13 cellular contexts compared by ENCODE assay signal in genomic region chr2:41610501-41611242, GRCh38.
DNase-seq lines count a peak whose midpoint lies in the region; ATAC-seq and TF ChIP-seq lines count a peak whose summit lies in the region.
"Had no signal": no experiment of that assay in that cellular context is flagged by ENCODE, and none has a peak within 500 bp of the region (broad histone marks: within the 10 kb centered on the region; RNA-seq: fewer than 3 reads in every experiment).

No MANE protein-coding gene starts in this region.

- H3K27ac Mint-ChIP-seq in activated naive CD4-positive, alpha-beta T cell treated with anti-CD3 and anti-CD28 coated beads, Interleukin-2, amount 10 ng/mL, durations not matched to agents 7 days and 5 days = no peak overlapping the region
- H3K27ac Mint-ChIP-seq: naive B cell had no signal

- WGBS in sigmoid colon, 2 donors = 51 to 53% methylated on average over 6 of the region's 6 CpGs

- H3K4me3 Mint-ChIP-seq in activated naive CD4-positive, alpha-beta T cell treated with anti-CD3 and anti-CD28 coated beads, Interleukin-2, amount 10 ng/mL, durations not matched to agents 7 days and 5 days = no peak overlapping the region

- H3K36me3 ChIP-seq in BJ (ENCODE audit: control insufficient read depth, insufficient read depth, low read length) = no peaks in the 10 kb centered on the region
- no peaks in the 10 kb centered on the region for H3K36me3 ChIP-seq in sigmoid colon

- intact Hi-C loops in sigmoid colon (cut with DNase I) = no loop called here

- no peaks in the 10 kb centered on the region for H3K9me3 Mint-ChIP-seq in activated naive CD4-positive, alpha-beta T cell treated with anti-CD3 and anti-CD28 coated beads, Interleukin-2, amount 10 ng/mL, durations not matched to agents 7 days and 5 days
- H3K9me3 Mint-ChIP-seq: naive B cell had no signal

- H3K4me3 ChIP-seq in BJ (ENCODE audit: low read depth, low read length) (no peak overlapping the region), sigmoid colon (no peak overlapping the region)

- CTCF ChIA-PET in BJ (lab: Yijun Ruan, JAX) = no interaction called here
- CTCF ChIA-PET in activated naive CD4-positive, alpha-beta T cell treated with anti-CD3 and anti-CD28 coated beads, Interleukin-2, amount 10 ng/mL, durations not matched to agents 7 days and 5 days (lab: Charles Lee) = no interaction called here

- H3K27me3 ChIP-seq in BJ (ENCODE audit: control insufficient read depth, insufficient read depth, low read length) (no peaks in the 10 kb centered on the region), sigmoid colon (no peaks in the 10 kb centered on the region)

- H3K4me1 Mint-ChIP-seq in activated naive CD4-positive, alpha-beta T cell treated with anti-CD3 and anti-CD28 coated beads, Interleukin-2, amount 10 ng/mL, durations not matched to agents 7 days and 5 days = no peaks in the 10 kb centered on the region

- TF ChIP-seq CTCF in BJ (IDR thresholded peaks at IDR 0.05; ENCODE audit: insufficient read depth, low read depth, low read length) (no peak), sigmoid colon (IDR thresholded peaks at IDR 0.05) (no peak)

- TF ChIP-seq EP300 in sigmoid colon (IDR thresholded peaks at IDR 0.05) = no peak

- no peak for ATAC-seq in GM18870 (IDR thresholded peaks at IDR 0.05; ENCODE audit: unreplicated experiment)
- ATAC-seq: Panc1 had no signal

- no peaks in the 10 kb centered on the region for H3K9me3 ChIP-seq in sigmoid colon

- no peaks in the 10 kb centered on the region for H3K27me3 Mint-ChIP-seq in activated naive CD4-positive, alpha-beta T cell treated with anti-CD3 and anti-CD28 coated beads, Interleukin-2, amount 10 ng/mL, durations not matched to agents 7 days and 5 days
- H3K27me3 Mint-ChIP-seq: naive B cell had no signal

- H3K27ac ChIP-seq in sigmoid colon = peak overlapping the region; percentile 44 to 85 (median 59)
- H3K27ac ChIP-seq: C4-2B had no signal

- POLR2A ChIA-PET in BJ (lab: Charles Lee) = no interaction called here

- H3K36me3 Mint-ChIP-seq in activated naive CD4-positive, alpha-beta T cell treated with anti-CD3 and anti-CD28 coated beads, Interleukin-2, amount 10 ng/mL, durations not matched to agents 7 days and 5 days = no peaks in the 10 kb centered on the region
- H3K36me3 Mint-ChIP-seq: naive B cell had no signal

- peaks cover 0 to 11% (median 8%) of the 10 kb centered on the region in 4 donors for H3K4me1 ChIP-seq in sigmoid colon

- DNase-seq in BJ (ENCODE audit: low read depth) (peak; percentile 22), NCI-H82 treated with DMSO at 0.1 percent for 48 hours (lab: John Stamatoyannopoulos, UW; ENCODE audit: unreplicated experiment) (peak; percentile 49), foreskin melanocyte (peak; percentile 72), sigmoid colon (no peak), hippocampal formation (lab: John Stamatoyannopoulos, UW) (no peak), DMS114 treated with DMSO at 0.1 percent for 48 hours (lab: John Stamatoyannopoulos, UW; ENCODE audit: unreplicated experiment) (no peak)
- no peak for DNase-seq in activated naive CD4-positive, alpha-beta T cell treated with anti-CD3 and anti-CD28 coated beads, Interleukin-2, amount 10 ng/mL, durations not matched to agents 7 days and 5 days
- DNase-seq: naive B cell; NCI-H187; stimulated activated CD4-positive, alpha-beta T cell treated with anti-CD3 and anti-CD28 coated beads, Interleukin-4, amount 100 ng/mL, for 1 hour had no signal

- TF ChIP-seq POLR2A in sigmoid colon (IDR thresholded peaks at IDR 0.05) = no peak

Comparison
In these comparisons a context has a peak if more than half of its experiments do, and no peak if none do; other contexts are left out.
1. DNase-seq: peak in BJ (single experiment), NCI-H82 treated with DMSO at 0.1 percent for 48 hours (single experiment) and foreskin melanocyte (single experiment); none in sigmoid colon (single experiment), hippocampal formation (0 of 2), DMS114 treated with DMSO at 0.1 percent for 48 hours (single experiment) and activated naive CD4-positive, alpha-beta T cell treated with anti-CD3 and anti-CD28 coated beads, Interleukin-2, amount 10 ng/mL, durations not matched to agents 7 days and 5 days (single experiment).